20 cellular contexts compared by ENCODE assay signal in genomic region chr16:62298567-62298966, GRCh38.
A peak's percentile ranks its signal among the peaks of the same experiment; 100 is the strongest.
DNase-seq lines count a peak whose midpoint lies in the region; TF ChIP-seq lines count a peak whose summit lies in the region.
"Had no signal": no experiment of that assay in that cellular context is flagged by ENCODE, and none has a peak within 500 bp of the region (broad histone marks: within the 10 kb centered on the region; RNA-seq: fewer than 3 reads in every experiment).

No MANE protein-coding gene starts in this region.

- H3K27ac Mint-ChIP-seq in activated T-helper 2 cell treated with anti-CD3 and anti-CD28 coated beads, Interferon-gamma antibody, Interleukin-2, Interleukin-4, amounts not matched to agents 10 μg/mL and 5 μg/mL and 100 μg/mL, durations not matched to agents 14 hours and 24 hours and 36 hours = no peak overlapping the region
- H3K27ac Mint-ChIP-seq: B cell; CD4-positive, CD25-positive, alpha-beta regulatory T cell had no signal

- H3K36me3 ChIP-seq in neuron (ENCODE audit: insufficient read depth, low read length) (no peaks in the 10 kb centered on the region), stomach (no peaks in the 10 kb centered on the region)
- H3K36me3 ChIP-seq: SJCRH30 had no signal

- no peak for TF ChIP-seq EP300 in stomach (IDR thresholded peaks at IDR 0.05)

- H3K4me3 Mint-ChIP-seq in activated T-helper 2 cell treated with anti-CD3 and anti-CD28 coated beads, Interferon-gamma antibody, Interleukin-2, Interleukin-4, amounts not matched to agents 10 μg/mL and 5 μg/mL and 100 μg/mL, durations not matched to agents 14 hours and 24 hours and 36 hours (ENCODE audit: low read depth) = no peak overlapping the region
- H3K4me3 Mint-ChIP-seq: B cell; CD4-positive, CD25-positive, alpha-beta regulatory T cell had no signal

- H3K27me3 ChIP-seq in neuron (ENCODE audit: insufficient read depth, low read length) = no peaks in the 10 kb centered on the region
- no peaks in the 10 kb centered on the region for H3K27me3 ChIP-seq in stomach
- H3K27me3 ChIP-seq: SJCRH30 had no signal

- H3K9me3 ChIP-seq in neuron (ENCODE audit: low read length) = no peaks in the 10 kb centered on the region
- H3K9me3 ChIP-seq in stomach = peaks cover 0 to 5% (median 2%) of the 10 kb centered on the region in 4 donors
- H3K9me3 ChIP-seq: SJCRH30 had no signal

- H3K4me3 ChIP-seq in neuron (ENCODE audit: low read length) = no peak overlapping the region
- no peak overlapping the region for H3K4me3 ChIP-seq in stomach
- H3K4me3 ChIP-seq: SJCRH30 had no signal

- TF ChIP-seq POLR2A in stomach (IDR thresholded peaks at IDR 0.05) = no peak

- peak; percentile 20 for DNase-seq in NCI-H2227 (lab: John Stamatoyannopoulos, UW; ENCODE audit: unreplicated experiment)
- DNase-seq in NCI-H2227 treated with DMSO at 0.1 percent for 48 hours (lab: John Stamatoyannopoulos, UW) = no peak
- peak; percentile 0 for DNase-seq in NCI-H82 treated with DMSO at 0.1 percent for 48 hours (lab: John Stamatoyannopoulos, UW; ENCODE audit: unreplicated experiment)
- peak; percentile 35 for DNase-seq in astrocyte of the hippocampus (ENCODE audit: low read depth, low spot score)
- no peak for DNase-seq in activated T-helper 2 cell treated with anti-CD3 and anti-CD28 coated beads, Interferon-gamma antibody, Interleukin-2, Interleukin-4, amounts not matched to agents 10 μg/mL and 5 μg/mL and 100 μg/mL, durations not matched to agents 14 hours and 24 hours and 36 hours (ENCODE audit: low spot score)
- no peak for DNase-seq in NCI-H524 (lab: John Stamatoyannopoulos, UW)
- DNase-seq in stomach = no peak
- DNase-seq: Caco-2; CD4-positive, CD25-positive, alpha-beta regulatory T cell; GOT3; KBM-7; NCI-H1105; NCI-H2081 treated with DMSO at 0.1 percent for 48 hours; NCI-H510A treated with DMSO at 0.1 percent for 48 hours; SJCRH30; SW 1271 had no signal

- peak overlapping the region; percentile 54 for H2AFZ ChIP-seq in neuron (ENCODE audit: low read depth, low read length)

- H3K27me3 Mint-ChIP-seq in activated T-helper 2 cell treated with anti-CD3 and anti-CD28 coated beads, Interferon-gamma antibody, Interleukin-2, Interleukin-4, amounts not matched to agents 10 μg/mL and 5 μg/mL and 100 μg/mL, durations not matched to agents 14 hours and 24 hours and 36 hours (ENCODE audit: low read depth) = no peaks in the 10 kb centered on the region
- H3K27me3 Mint-ChIP-seq: B cell; CD4-positive, CD25-positive, alpha-beta regulatory T cell had no signal

- no peaks in the 10 kb centered on the region for H3K4me1 Mint-ChIP-seq in activated T-helper 2 cell treated with anti-CD3 and anti-CD28 coated beads, Interferon-gamma antibody, Interleukin-2, Interleukin-4, amounts not matched to agents 10 μg/mL and 5 μg/mL and 100 μg/mL, durations not matched to agents 14 hours and 24 hours and 36 hours (ENCODE audit: low read depth)
- H3K4me1 Mint-ChIP-seq: B cell; CD4-positive, CD25-positive, alpha-beta regulatory T cell had no signal

- H3K4me1 ChIP-seq in neuron (ENCODE audit: insufficient read depth, low read length) = no peaks in the 10 kb centered on the region
- peaks cover 0 to 6% (median 0%) of the 10 kb centered on the region in 4 donors for H3K4me1 ChIP-seq in stomach
- H3K4me1 ChIP-seq: Caco-2, SJCRH30 had no signal

- peaks cover 67% of the 10 kb centered on the region for H3K9me3 Mint-ChIP-seq in activated T-helper 2 cell treated with anti-CD3 and anti-CD28 coated beads, Interferon-gamma antibody, Interleukin-2, Interleukin-4, amounts not matched to agents 10 μg/mL and 5 μg/mL and 100 μg/mL, durations not matched to agents 14 hours and 24 hours and 36 hours

- WGBS in stomach, 5 donors = 26 to 50% (median 40%) methylated on average over 11 of the region's 11 CpGs

- no peak overlapping the region for H3K27ac ChIP-seq in stomach
- H3K27ac ChIP-seq: 22Rv1, RWPE1, SJCRH30 had no signal

- intact Hi-C loops in activated T-helper 2 cell treated with anti-CD3 and anti-CD28 coated beads, Interferon-gamma antibody, Interleukin-2, Interleukin-4, amounts not matched to agents 10 μg/mL and 5 μg/mL and 100 μg/mL, durations not matched to agents 14 hours and 24 hours and 36 hours (cut with micrococcal nuclease) = no loop called here
- intact Hi-C loops in stomach (cut with DNase I; ENCODE audit: low total_unique reads) = no loop called here

- no peaks in the 10 kb centered on the region for H3K36me3 Mint-ChIP-seq in activated T-helper 2 cell treated with anti-CD3 and anti-CD28 coated beads, Interferon-gamma antibody, Interleukin-2, Interleukin-4, amounts not matched to agents 10 μg/mL and 5 μg/mL and 100 μg/mL, durations not matched to agents 14 hours and 24 hours and 36 hours (ENCODE audit: low read depth)
- H3K36me3 Mint-ChIP-seq: CD4-positive, CD25-positive, alpha-beta regulatory T cell had no signal

- TF ChIP-seq CTCF in stomach (IDR thresholded peaks at IDR 0.05) = no peak

Comparison
In these comparisons a context has a peak if more than half of its experiments do, and no peak if none do; other contexts are left out.
1. DNase-seq: peak in NCI-H2227 (single experiment), NCI-H82 treated with DMSO at 0.1 percent for 48 hours (single experiment) and astrocyte of the hippocampus (single experiment); none in NCI-H2227 treated with DMSO at 0.1 percent for 48 hours (single experiment), activated T-helper 2 cell treated with anti-CD3 and anti-CD28 coated beads, Interferon-gamma antibody, Interleukin-2, Interleukin-4, amounts not matched to agents 10 μg/mL and 5 μg/mL and 100 μg/mL, durations not matched to agents 14 hours and 24 hours and 36 hours (single experiment), NCI-H524 (0 of 2) and stomach (single experiment).